7 cellular contexts compared by ENCODE assay signal in the genomic region with DNA sequence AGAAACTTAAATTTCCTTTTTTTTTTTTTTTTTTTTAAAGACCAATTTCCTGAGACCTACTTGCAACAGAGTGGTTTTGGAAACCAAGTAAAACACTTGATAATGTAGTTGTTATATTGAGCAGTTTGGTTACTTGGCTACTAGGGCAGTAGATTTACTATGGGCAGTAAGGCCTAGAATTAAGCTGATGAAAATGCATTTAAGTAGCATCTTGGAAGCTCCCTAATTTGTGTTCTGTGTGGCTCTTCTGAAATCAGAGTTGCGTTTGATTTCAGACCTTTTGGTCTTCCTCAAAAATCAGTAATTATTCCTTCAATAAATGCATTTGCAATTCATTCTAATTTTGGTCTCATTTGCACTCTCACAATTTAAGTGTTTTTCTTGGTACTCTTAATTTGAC. TPM values are rescaled to one million over a fixed set of nuclear protein-coding genes. Genes with fewer than 3 reads are reported as not detected.
DNase-seq lines count a peak whose midpoint lies in the region; ATAC-seq, FAIRE-seq and TF ChIP-seq lines count a peak whose summit lies in the region.

No MANE protein-coding gene starts in this region.

- H3K9ac ChIP-seq in HCT116 (ENCODE audit: low read length) (peak overlapping the region; percentile 73), SK-N-MC (ENCODE audit: insufficient read length) (peak overlapping the region; percentile 85)

- H3K4me1 ChIP-seq in HCT116 (ENCODE audit: control insufficient read depth in 1 of 2, insufficient read depth in 2 of 2, low read length in 2 of 2), result peaks cover 0 to 13% of the 10 kb centered on the region in 2 experiments; a peak in 2 of 4 replicates
- no peaks in the 10 kb centered on the region for H3K4me1 ChIP-seq in small intestine (ENCODE audit: control insufficient read depth in 2 of 2, insufficient read depth in 1 of 2, low read depth in 1 of 2, low read length in 1 of 2)

- H3K9me3 ChIP-seq in HCT116 (ENCODE audit: control insufficient read depth in 1 of 2, insufficient read depth in 1 of 2, low read depth in 1 of 2, low read length in 2 of 2) (no peaks in the 10 kb centered on the region), SK-N-MC (ENCODE audit: low read depth, low read length) (no peaks in the 10 kb centered on the region), small intestine (ENCODE audit: control insufficient read depth, low read depth) (no peaks in the 10 kb centered on the region)

- no peak for ATAC-seq in HCT116

- H3K27me3 ChIP-seq in HCT116 (ENCODE audit: insufficient read depth, low read length) (no peaks in the 10 kb centered on the region), small intestine (ENCODE audit: control insufficient read depth in 2 of 2, insufficient read depth in 2 of 2, low read length in 2 of 2) (no peaks in the 10 kb centered on the region)

- peaks cover 15% of the 10 kb centered on the region for H3K79me2 ChIP-seq in HCT116 (ENCODE audit: insufficient read depth, low read length)

- FAIRE-seq in small intestine (lab: Jason Lieb, UNC) (no peak), GM12892 (lab: Jason Lieb, UNC) (no peak)

- TF ChIP-seq CTCF in HCT116 (IDR thresholded peaks at IDR 0.05 in 2 of 3, conservative IDR thresholded peaks at IDR 0.05 in 1 of 3; ENCODE audit: borderline replicate concordance in 1 of 3, insufficient read depth in 1 of 3, low read depth in 2 of 3, low read length in 2 of 3), result no peak
- TF ChIP-seq CTCF in glutamatergic neuron (IDR thresholded peaks at IDR 0.05; ENCODE audit: partially characterized antibody, unreplicated experiment), result no peak

- no peak overlapping the region for H3K27ac Mint-ChIP-seq in glutamatergic neuron (ENCODE audit: unreplicated experiment)

- H3K4me3 Mint-ChIP-seq in glutamatergic neuron (ENCODE audit: unreplicated experiment), result peak overlapping the region; percentile 91

- no peaks in the 10 kb centered on the region for H4K20me1 ChIP-seq in HCT116 (ENCODE audit: insufficient read depth)

- TF ChIP-seq RAD21 in HCT116 (IDR thresholded peaks at IDR 0.05; ENCODE audit: low read depth), result no peak

- POLR2A ChIA-PET in HCT116 (lab: Charles Lee), result no interaction called here

- H3K4me1 Mint-ChIP-seq in glutamatergic neuron (ENCODE audit: low read depth, unreplicated experiment), result no peaks in the 10 kb centered on the region

- no peaks in the 10 kb centered on the region for H3K36me3 Mint-ChIP-seq in glutamatergic neuron (ENCODE audit: unreplicated experiment)

- H3K27me3 Mint-ChIP-seq in glutamatergic neuron (ENCODE audit: unreplicated experiment), result peaks cover 6% of the 10 kb centered on the region

- 29 to 33% (median 33%) methylated on average over 1 of the region's 1 CpG for WGBS in small intestine, 3 donors

- BruUV-seq in HCT116 (replicated peaks; lab: Mats Ljungman, UMichigan), result no TSS peak

- peak overlapping the region; percentile 84 for H3K4me2 ChIP-seq in HCT116 (ENCODE audit: low read length)

- DNase-seq in HCT116 (ENCODE audit: low read depth, low spot score) (no peak), SK-N-MC (ENCODE audit: low read depth, low spot score) (no peak), glutamatergic neuron (no peak), small intestine (peak; percentile 3), EL (no peak), NCI-H510A treated with DMSO at 0.1 percent for 48 hours (lab: John Stamatoyannopoulos, UW) (no peak), GM12892 (ENCODE audit: insufficient read length) (no peak)

- H3K9me3 Mint-ChIP-seq in glutamatergic neuron (ENCODE audit: unreplicated experiment), result peaks cover 2% of the 10 kb centered on the region

- TF ChIP-seq POLR2A in HCT116 (IDR thresholded peaks at IDR 0.05; ENCODE audit: borderline replicate concordance, extremely low read depth, insufficient read depth, insufficient read length) (no peak), GM12892 (IDR thresholded peaks at IDR 0.05; ENCODE audit: low read depth, low read length) (no peak)

- peak overlapping the region; percentile 80 for H3K27ac ChIP-seq in HCT116 (ENCODE audit: low read depth, low read length)
- no peak overlapping the region; the same call in 1 of the 2 replicates for H3K27ac ChIP-seq in SK-N-MC
- H3K27ac ChIP-seq in small intestine (ENCODE audit: low read depth in 1 of 2, low read length in 1 of 2), result no peak overlapping the region

- no peaks in the 10 kb centered on the region for H3K9me2 ChIP-seq in HCT116 (ENCODE audit: insufficient read depth)

- H3K4me3 ChIP-seq in HCT116 (replicated peaks in 1 of 2; ENCODE audit: low read depth in 1 of 2, low read length in 2 of 2) (peak overlapping the region; percentile 69 to 85), SK-N-MC (peak overlapping the region; percentile 98), small intestine (ENCODE audit: low read depth in 1 of 2, low read length in 2 of 2) (peak overlapping the region; percentile 64 to 85)

- intact Hi-C loops in HCT116 (cut with micrococcal nuclease), result loop anchor here (1.0 kb wide), 1 partner anchor 53 kb away; no protein-coding TSS in a partner anchor

- H3K36me3 ChIP-seq in HCT116 (ENCODE audit: control insufficient read depth in 1 of 2, insufficient read depth in 2 of 2, low read length in 2 of 2) (peaks cover 0 to 2% of the 10 kb centered on the region in 2 experiments; a peak in 1 of 4 replicates), SK-N-MC (ENCODE audit: insufficient read depth, low read length) (peaks cover 25% of the 10 kb centered on the region), small intestine (ENCODE audit: control insufficient read depth in 2 of 2, insufficient read depth in 2 of 2, low read length in 2 of 2) (no peaks in the 10 kb centered on the region)

- CTCF ChIA-PET in HCT116 (lab: Charles Lee), result interaction anchor here (1.5 to 2.3 kb wide), 2 partner anchors 15 to 167 kb away, joined by 3 to 9 read pairs; no protein-coding TSS in a partner anchor

- RAD21 ChIA-PET in HCT116 (lab: Charles Lee; ENCODE audit: low non-redundant PET in 1 of 2, low total read pairs in 2 of 2, uncharacterized antibody in 2 of 2, unreplicated experiment in 2 of 2), result no interaction called here

- H2AFZ ChIP-seq in HCT116 (ENCODE audit: low read depth, low read length, poor library complexity, severe bottlenecking), result no peak overlapping the region

TF ChIP-seq in HCT116, 20 proteins besides CTCF, POLR2A, EP300 and RAD21:
- TF ChIP-seq, protein P1, sequence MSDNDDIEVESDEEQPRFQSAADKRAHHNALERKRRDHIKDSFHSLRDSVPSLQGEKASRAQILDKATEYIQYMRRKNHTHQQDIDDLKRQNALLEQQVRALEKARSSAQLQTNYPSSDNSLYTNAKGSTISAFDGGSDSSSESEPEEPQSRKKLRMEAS (IDR thresholded peaks at IDR 0.05), result no peak
- TF ChIP-seq JUND (IDR thresholded peaks at IDR 0.05) (no peak), FOSL1 (IDR thresholded peaks at IDR 0.05; ENCODE audit: low read depth) (no peak), ZFX (IDR thresholded peaks at IDR 0.05) (no peak)

RNA-seq across cellular contexts. Expression of a gene that starts 0.8 kb away (rescaled TPM):
- total RNA-seq in HCT116 (2021; ENCODE audit: unreplicated experiment) (6.4 TPM), glutamatergic neuron (ENCODE audit: unreplicated experiment) (3.0 TPM)
- polyA plus RNA-seq in HCT116 (2012), result 1.7 TPM in 2 replicates
- polyA plus RNA-seq in small intestine, result 1 to 10 TPM in 1 of 3 donors, under 1 TPM in 2; 0.67 to 1.7 (median 0.81) TPM
- 5.5 TPM for polyA plus RNA-seq in GM12892 (2012; ENCODE audit: missing spikeins)

RNA-seq across cellular contexts. Expression of a gene that starts 6.5 kb away (rescaled TPM):
- 16.9 TPM for total RNA-seq in HCT116 (2021; ENCODE audit: unreplicated experiment)
- 8.6 and 10.8 TPM in 2 replicates for polyA plus RNA-seq in HCT116 (2012)
- total RNA-seq in glutamatergic neuron (ENCODE audit: unreplicated experiment), result 6.3 TPM
- polyA plus RNA-seq in small intestine, result 10 to 100 TPM; 10.3 to 12.4 (median 11.6) TPM
- polyA plus RNA-seq in GM12892 (2012; ENCODE audit: missing spikeins), result 17.8 TPM
